ENCODE assay signal across 18 cellular contexts in genomic region chrX:121649414-121649813, GRCh38.
"Had no signal": no experiment of that assay in that cellular context is flagged by ENCODE, and none has a peak within 500 bp of the region (broad histone marks: within the 10 kb centered on the region; RNA-seq: fewer than 3 reads in every experiment).

No MANE protein-coding gene starts in this region.

- H3K9me3 ChIP-seq: colonic mucosa, esophagus squamous epithelium, heart left ventricle, right lobe of liver, spleen had no signal

- H3K9me3 Mint-ChIP-seq: activated CD4-positive, alpha-beta memory T cell treated with anti-CD3 and anti-CD28 coated beads for 36 hours; activated naive CD8-positive, alpha-beta T cell treated with anti-CD3 and anti-CD28 coated beads, Interleukin-2, amount 10 ng/mL, durations not matched to agents 7 days and 5 days; memory B cell; stimulated activated memory B cell treated with anti-CD40 and anti-IgM and Interleukin-4, amounts not matched to agents 10 μg/mL and 1 μg/mL and 100 μg/mL, for 72 hours had no signal

- H3K4me1 Mint-ChIP-seq: activated naive CD8-positive, alpha-beta T cell treated with anti-CD3 and anti-CD28 coated beads, Interleukin-2, amount 10 ng/mL, durations not matched to agents 7 days and 5 days; memory B cell; stimulated activated memory B cell treated with anti-CD40 and anti-IgM and Interleukin-4, amounts not matched to agents 10 μg/mL and 1 μg/mL and 100 μg/mL, for 72 hours had no signal

- H3K27me3 ChIP-seq: cardiac muscle cell, colonic mucosa, esophagus squamous epithelium, foreskin keratinocyte, heart left ventricle, right lobe of liver, spleen had no signal

- ATAC-seq: activated T-cell treated with anti-CD3 and anti-CD28 coated beads, Interleukin-2, amount 50 U/mL, for 72 hours; foreskin keratinocyte; heart left ventricle; left lobe of liver; natural killer cell treated with Interleukin-12 subunit alpha and Interleukin-12 subunit beta and Interleukin-15 and Interleukin-18, amount 100 ng/mL, for 72 hours; psoas muscle; stimulated activated memory B cell treated with anti-CD40 and anti-IgM and Interleukin-4, amounts not matched to agents 10 μg/mL and 1 μg/mL and 100 μg/mL, for 72 hours had no signal

- H3K27ac ChIP-seq: cardiac muscle cell, colonic mucosa, esophagus squamous epithelium, foreskin keratinocyte, heart left ventricle, psoas muscle, right lobe of liver, spleen had no signal

- H3K36me3 ChIP-seq: cardiac muscle cell, colonic mucosa, esophagus squamous epithelium, heart left ventricle, right lobe of liver, spleen had no signal

- H3K4me3 ChIP-seq: cardiac muscle cell, colonic mucosa, esophagus squamous epithelium, heart left ventricle, psoas muscle, right lobe of liver, spleen had no signal

- H3K4me3 Mint-ChIP-seq: activated CD4-positive, alpha-beta memory T cell treated with anti-CD3 and anti-CD28 coated beads for 36 hours; activated naive CD8-positive, alpha-beta T cell treated with anti-CD3 and anti-CD28 coated beads, Interleukin-2, amount 10 ng/mL, durations not matched to agents 7 days and 5 days; activated T-cell treated with anti-CD3 and anti-CD28 coated beads, Interleukin-2, amount 50 U/mL, for 72 hours; memory B cell; natural killer cell treated with Interleukin-12 subunit alpha and Interleukin-12 subunit beta and Interleukin-15 and Interleukin-18, amount 100 ng/mL, for 72 hours; stimulated activated memory B cell treated with anti-CD40 and anti-IgM and Interleukin-4, amounts not matched to agents 10 μg/mL and 1 μg/mL and 100 μg/mL, for 72 hours had no signal

- H3K27me3 Mint-ChIP-seq: activated CD4-positive, alpha-beta memory T cell treated with anti-CD3 and anti-CD28 coated beads for 36 hours; activated naive CD8-positive, alpha-beta T cell treated with anti-CD3 and anti-CD28 coated beads, Interleukin-2, amount 10 ng/mL, durations not matched to agents 7 days and 5 days; memory B cell; natural killer cell treated with Interleukin-12 subunit alpha and Interleukin-12 subunit beta and Interleukin-15 and Interleukin-18, amount 100 ng/mL, for 72 hours; stimulated activated memory B cell treated with anti-CD40 and anti-IgM and Interleukin-4, amounts not matched to agents 10 μg/mL and 1 μg/mL and 100 μg/mL, for 72 hours had no signal

- H3K4me1 ChIP-seq: colonic mucosa, esophagus squamous epithelium, foreskin keratinocyte, heart left ventricle, psoas muscle, right lobe of liver, spleen had no signal

- H3K36me3 Mint-ChIP-seq: activated CD4-positive, alpha-beta memory T cell treated with anti-CD3 and anti-CD28 coated beads for 36 hours; activated naive CD8-positive, alpha-beta T cell treated with anti-CD3 and anti-CD28 coated beads, Interleukin-2, amount 10 ng/mL, durations not matched to agents 7 days and 5 days; memory B cell; natural killer cell treated with Interleukin-12 subunit alpha and Interleukin-12 subunit beta and Interleukin-15 and Interleukin-18, amount 100 ng/mL, for 72 hours; stimulated activated memory B cell treated with anti-CD40 and anti-IgM and Interleukin-4, amounts not matched to agents 10 μg/mL and 1 μg/mL and 100 μg/mL, for 72 hours had no signal

- DNase-seq: activated CD4-positive, alpha-beta memory T cell treated with anti-CD3 and anti-CD28 coated beads for 36 hours; activated naive CD8-positive, alpha-beta T cell treated with anti-CD3 and anti-CD28 coated beads, Interleukin-2, amount 10 ng/mL, durations not matched to agents 7 days and 5 days; activated T-cell treated with anti-CD3 and anti-CD28 coated beads, Interleukin-2, amount 50 U/mL, for 72 hours; anterior cingulate cortex; colonic mucosa; esophagus squamous epithelium; foreskin keratinocyte; heart left ventricle; psoas muscle; right lobe of liver; spleen; stimulated activated CD4-positive, alpha-beta T cell treated with anti-CD3 and anti-CD28 coated beads, Interleukin-1b, Interleukin-23, amount 100 ng/mL, for 48 hours; substantia nigra had no signal

- H3K27ac Mint-ChIP-seq: activated CD4-positive, alpha-beta memory T cell treated with anti-CD3 and anti-CD28 coated beads for 36 hours; activated naive CD8-positive, alpha-beta T cell treated with anti-CD3 and anti-CD28 coated beads, Interleukin-2, amount 10 ng/mL, durations not matched to agents 7 days and 5 days; activated T-cell treated with anti-CD3 and anti-CD28 coated beads, Interleukin-2, amount 50 U/mL, for 72 hours; memory B cell; natural killer cell treated with Interleukin-12 subunit alpha and Interleukin-12 subunit beta and Interleukin-15 and Interleukin-18, amount 100 ng/mL, for 72 hours; stimulated activated memory B cell treated with anti-CD40 and anti-IgM and Interleukin-4, amounts not matched to agents 10 μg/mL and 1 μg/mL and 100 μg/mL, for 72 hours had no signal
